In the genomic region with DNA sequence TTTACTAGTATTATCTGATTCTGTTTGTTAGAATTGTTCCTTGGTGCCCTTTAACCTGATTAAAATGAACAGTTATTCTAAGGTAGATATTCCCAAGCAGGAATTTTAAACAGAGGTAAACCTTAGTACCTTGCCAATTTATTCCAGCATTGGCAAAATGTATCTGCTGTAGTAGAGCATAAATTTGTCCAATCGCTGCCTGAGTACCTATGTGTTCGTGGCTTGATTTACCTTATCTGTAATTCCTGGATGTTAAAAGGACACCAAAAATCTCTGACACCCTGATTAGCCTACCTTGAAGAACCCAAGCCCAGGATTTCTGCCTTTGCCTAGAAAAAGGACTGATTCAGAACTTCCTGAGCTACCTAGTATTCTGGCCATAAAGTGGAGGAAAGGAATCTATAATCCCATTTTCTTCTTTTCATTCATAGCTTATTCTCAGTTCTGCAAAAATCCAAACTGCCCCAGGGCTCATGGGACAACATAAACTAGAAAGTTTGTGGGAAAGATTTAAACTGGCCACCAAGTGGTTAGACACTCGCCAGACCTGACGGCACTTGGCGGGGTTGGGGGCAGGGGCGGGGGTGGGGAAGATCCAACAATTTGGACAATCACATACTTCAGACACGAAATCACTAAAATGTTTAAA, we compare ENCODE assay signal across 8 cellular contexts. TPM values are rescaled to one million over a fixed set of nuclear protein-coding genes. Genes with fewer than 3 reads are reported as not detected.
DNase-seq lines count a peak whose midpoint lies in the region; ATAC-seq and TF ChIP-seq lines count a peak whose summit lies in the region.

No MANE protein-coding gene starts in this region.

- no peaks in the 10 kb centered on the region for H3K27me3 ChIP-seq in smooth muscle cell (ENCODE audit: low read depth)

- no peaks in the 10 kb centered on the region for H3K27me3 Mint-ChIP-seq in activated T-cell treated with anti-CD3 and anti-CD28 coated beads, Interleukin-2, amount 50 U/mL, for 72 hours (ENCODE audit: low read depth)
- H3K27me3 Mint-ChIP-seq in dendritic cell treated with granulocyte-macrophage colony-stimulating factor and Interleukin-4, amounts not matched to agents 40 ng/mL and 50 ng/mL, for 4 days, result peaks cover 2% of the 10 kb centered on the region

- H3K9me3 Mint-ChIP-seq in activated T-cell treated with anti-CD3 and anti-CD28 coated beads, Interleukin-2, amount 50 U/mL, for 72 hours, result peaks cover 0 to 4% of the 10 kb centered on the region in 2 donors
- H3K9me3 Mint-ChIP-seq in dendritic cell treated with granulocyte-macrophage colony-stimulating factor and Interleukin-4, amounts not matched to agents 40 ng/mL and 50 ng/mL, for 4 days, result peaks cover 4% of the 10 kb centered on the region

- H3K4me2 ChIP-seq in smooth muscle cell, result no peak overlapping the region

- H3K79me2 ChIP-seq in smooth muscle cell (ENCODE audit: low read depth), result no peaks in the 10 kb centered on the region

- intact Hi-C loops in dendritic cell treated with granulocyte-macrophage colony-stimulating factor and Interleukin-4, amounts not matched to agents 40 ng/mL and 50 ng/mL, for 4 days (cut with micrococcal nuclease), result loop anchor here (5.0 kb wide), 1 partner anchor 174 kb away; no protein-coding TSS in a partner anchor

- H3K27ac ChIP-seq in smooth muscle cell (ENCODE audit: low read depth), result no peak overlapping the region

- no peak for ATAC-seq in activated T-cell treated with anti-CD3 and anti-CD28 coated beads, Interleukin-2, amount 50 U/mL, for 72 hours (replicated peaks in 1 of 2)
- ATAC-seq in HG03571 (IDR thresholded peaks at IDR 0.05; ENCODE audit: unreplicated experiment), result peak; percentile 17

- peak overlapping the region; percentile 78 to 84 for H3K4me3 Mint-ChIP-seq in activated T-cell treated with anti-CD3 and anti-CD28 coated beads, Interleukin-2, amount 50 U/mL, for 72 hours
- peak overlapping the region; percentile 56 for H3K4me3 Mint-ChIP-seq in dendritic cell treated with granulocyte-macrophage colony-stimulating factor and Interleukin-4, amounts not matched to agents 40 ng/mL and 50 ng/mL, for 4 days

- H3K9ac ChIP-seq in smooth muscle cell (ENCODE audit: low read depth), result no peak overlapping the region

- H4K20me1 ChIP-seq in smooth muscle cell (ENCODE audit: low read depth), result no peaks in the 10 kb centered on the region

- H3K36me3 Mint-ChIP-seq in activated T-cell treated with anti-CD3 and anti-CD28 coated beads, Interleukin-2, amount 50 U/mL, for 72 hours (ENCODE audit: insufficient read depth in 2 of 2), result peaks cover 0 to 2% of the 10 kb centered on the region in 2 donors
- H3K36me3 Mint-ChIP-seq in dendritic cell treated with granulocyte-macrophage colony-stimulating factor and Interleukin-4, amounts not matched to agents 40 ng/mL and 50 ng/mL, for 4 days (ENCODE audit: low read depth), result peaks cover 9% of the 10 kb centered on the region

- no peaks in the 10 kb centered on the region for H3K4me1 ChIP-seq in smooth muscle cell (ENCODE audit: low read depth)

- no peak for TF ChIP-seq CTCF in smooth muscle cell (IDR thresholded peaks at IDR 0.05; ENCODE audit: borderline replicate concordance, insufficient read depth, poor library complexity, severe bottlenecking)

- DNase-seq in activated T-cell treated with anti-CD3 and anti-CD28 coated beads, Interleukin-2, amount 50 U/mL, for 72 hours, result no peak
- DNase-seq in activated T-cell treated with anti-CD3 and anti-CD28 coated beads for 4 hours (no peak), smooth muscle cell (lab: John Stamatoyannopoulos, UW; ENCODE audit: unreplicated experiment) (no peak), DMS153 (lab: John Stamatoyannopoulos, UW) (no peak), NCI-H146 treated with DMSO at 0.1 percent for 48 hours (lab: John Stamatoyannopoulos, UW; ENCODE audit: unreplicated experiment) (no peak), glomerular visceral epithelial cell (ENCODE audit: extremely low spot score) (no peak)

- no peak overlapping the region for H2AFZ ChIP-seq in smooth muscle cell (ENCODE audit: low read depth)

- WGBS in smooth muscle cell (ENCODE audit: low lambda C conversion rate), result 84% methylated on average over 7 of the region's 7 CpGs

- H3F3A ChIP-seq in smooth muscle cell (ENCODE audit: low read depth), result no peaks in the 10 kb centered on the region

- H3K36me3 ChIP-seq in smooth muscle cell (ENCODE audit: low read depth), result no peaks in the 10 kb centered on the region

- peak overlapping the region; percentile 94 for H3K27ac Mint-ChIP-seq in activated T-cell treated with anti-CD3 and anti-CD28 coated beads, Interleukin-2, amount 50 U/mL, for 72 hours
- peak overlapping the region; percentile 12 for H3K27ac Mint-ChIP-seq in dendritic cell treated with granulocyte-macrophage colony-stimulating factor and Interleukin-4, amounts not matched to agents 40 ng/mL and 50 ng/mL, for 4 days

- H3K4me3 ChIP-seq in smooth muscle cell, result peak overlapping the region; percentile 3

- H3K9me3 ChIP-seq in smooth muscle cell (replicated peaks; ENCODE audit: low read depth), result no peaks in the 10 kb centered on the region

- H3K4me1 Mint-ChIP-seq in activated T-cell treated with anti-CD3 and anti-CD28 coated beads, Interleukin-2, amount 50 U/mL, for 72 hours (ENCODE audit: low read depth), result peaks cover 24% of the 10 kb centered on the region
- H3K4me1 Mint-ChIP-seq in dendritic cell treated with granulocyte-macrophage colony-stimulating factor and Interleukin-4, amounts not matched to agents 40 ng/mL and 50 ng/mL, for 4 days (ENCODE audit: low read depth), result peaks cover 26% of the 10 kb centered on the region

RNA-seq across cellular contexts. Expression of a gene that starts 16.2 kb away (rescaled TPM):
- total RNA-seq in activated T-cell treated with anti-CD3 and anti-CD28 coated beads, Interleukin-2, amount 50 U/mL, for 72 hours, result 10 to 100 TPM; 38.7 to 42.6 TPM
- 4.9 and 8.1 TPM in 2 replicates for total RNA-seq in smooth muscle cell
- polyA plus RNA-seq in smooth muscle cell, result 0.74 and 1.9 TPM in 2 replicates
